Comparison of ENCODE assay signal across 9 cellular contexts in the genomic region with DNA sequence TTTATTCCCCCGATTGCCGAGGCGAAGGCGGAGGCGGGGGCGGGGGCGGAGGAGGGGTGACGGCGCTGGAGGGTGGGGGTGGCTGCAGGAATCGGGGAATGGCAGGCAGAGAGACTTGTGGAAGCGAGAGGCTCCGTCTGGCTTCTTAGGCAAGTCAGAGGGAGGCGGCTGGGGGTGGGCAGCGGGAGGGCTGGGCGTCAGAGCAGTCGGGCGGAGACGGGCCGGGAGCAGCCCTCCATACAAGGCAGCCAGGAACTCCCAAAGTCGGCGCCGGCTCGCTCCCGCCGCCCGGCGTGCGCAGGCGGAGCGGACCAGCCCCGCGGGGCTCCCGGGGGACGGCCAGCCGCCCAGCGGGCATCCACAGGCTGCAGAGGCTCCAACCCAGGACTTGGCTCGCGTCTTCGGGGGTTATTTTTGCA. TPM values are rescaled to one million over a fixed set of nuclear protein-coding genes. Genes with fewer than 3 reads are reported as not detected.
DNase-seq lines count a peak whose midpoint lies in the region; ATAC-seq, FAIRE-seq and TF ChIP-seq lines count a peak whose summit lies in the region.
"Had no signal": no experiment of that assay in that cellular context is flagged by ENCODE, and none has a peak within 500 bp of the region (broad histone marks: within the 10 kb centered on the region; RNA-seq: fewer than 3 reads in every experiment).

No MANE protein-coding gene starts in this region.

- DNase-seq in NCI-H524 (lab: John Stamatoyannopoulos, UW), result peak; percentile 80 to 85
- DNase-seq in NCI-H524 treated with DMSO at 0.1 percent for 48 hours (lab: John Stamatoyannopoulos, UW), result no peak
- DNase-seq in NCI-H1436 (lab: John Stamatoyannopoulos, UW), result peak; percentile 88
- peak; percentile 88 for DNase-seq in fibroblast of the aortic adventitia (ENCODE audit: low read depth)
- peak; percentile 94 for DNase-seq in myocyte (ENCODE audit: low read depth)
- peak; percentile 96 for DNase-seq in urothelium cell line (ENCODE audit: low spot score)

- TF ChIP-seq CTCF in VCaP (conservative IDR thresholded peaks at IDR 0.05) (no peak), fibroblast of the aortic adventitia (IDR thresholded peaks at IDR 0.05; ENCODE audit: insufficient read depth, low read length) (peak; percentile 13)

- H3K4me3 ChIP-seq in fibroblast of the aortic adventitia (ENCODE audit: low read depth, low read length), result peak overlapping the region; percentile 84

- no peak for FAIRE-seq in urothelium cell line (lab: Jason Lieb, UNC)

- no peak for ATAC-seq in HG03135 (IDR thresholded peaks at IDR 0.05; ENCODE audit: unreplicated experiment)

- H3K27ac ChIP-seq in VCaP, result peak overlapping the region; percentile 93
- H3K27ac ChIP-seq: C4-2B had no signal

RNA-seq across cellular contexts. Expression of a gene that starts 0.2 kb away (rescaled TPM):
- 46.0 and 90.5 TPM in 2 replicates for total RNA-seq in fibroblast of the aortic adventitia (ENCODE audit: low replicate concordance)
- 231 and 261 TPM in 2 replicates for total RNA-seq in myocyte
- polyA plus RNA-seq in myocyte (2012), result 33.4 TPM
